ENCODE assay signal across 25 cellular contexts in the genomic region with DNA sequence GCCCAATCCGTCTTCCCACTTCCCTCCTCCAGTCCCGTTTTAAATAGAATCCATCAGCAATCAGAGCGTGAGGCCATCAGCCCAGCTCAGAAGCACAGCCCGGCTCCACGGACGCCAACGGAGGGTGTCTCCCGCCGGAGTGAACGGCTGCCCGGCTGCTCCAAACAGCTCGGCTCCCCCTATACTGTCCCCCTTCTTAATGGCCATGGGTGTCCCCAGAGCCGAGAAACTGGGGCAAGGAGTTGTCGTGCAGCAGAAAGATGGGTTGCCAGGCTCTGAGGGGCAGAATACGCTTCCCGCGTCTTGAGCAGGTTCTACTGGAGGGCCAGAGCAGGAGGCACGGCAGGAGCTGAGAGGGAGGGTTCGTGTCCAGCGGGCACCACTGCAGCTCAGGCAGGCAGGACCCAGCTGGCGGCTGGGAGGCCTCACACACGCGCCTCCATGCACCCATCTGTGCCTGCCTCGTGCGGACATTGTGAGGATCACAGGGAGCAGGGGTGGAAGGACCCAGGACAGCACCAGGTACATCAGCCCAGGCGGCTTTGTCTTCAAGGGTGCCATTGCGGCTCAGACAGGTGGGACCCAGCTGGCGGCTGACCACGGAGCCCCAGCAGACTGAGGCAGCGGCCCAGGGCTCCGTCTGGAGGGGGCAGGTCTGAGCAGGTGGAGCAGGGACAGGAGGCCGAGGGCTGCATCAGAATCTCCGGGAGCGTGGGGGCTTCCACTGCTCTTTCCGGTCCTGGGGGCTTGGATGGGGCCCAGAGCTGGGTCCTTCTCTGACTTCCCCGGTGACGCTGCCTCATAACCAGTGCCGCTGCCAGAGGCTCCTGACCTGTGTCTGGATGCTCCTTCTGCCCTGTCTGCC.
DNase-seq lines count a peak whose midpoint lies in the region; ATAC-seq and TF ChIP-seq lines count a peak whose summit lies in the region.
"Had no signal": no experiment of that assay in that cellular context is flagged by ENCODE, and none has a peak within 500 bp of the region (broad histone marks: within the 10 kb centered on the region; RNA-seq: fewer than 3 reads in every experiment).

No MANE protein-coding gene starts in this region.

- peak; percentile 7 for DNase-seq in activated CD8-positive, alpha-beta T cell treated with anti-CD3 and anti-CD28 coated beads, Interleukin-2, amount 10 ng/mL, durations not matched to agents 7 days and 5 days
- DNase-seq in activated CD8-positive, alpha-beta T cell treated with anti-CD3 and anti-CD28 coated beads for 36 hours: no peak
- DNase-seq in lung (ENCODE audit: low spot score) (peak; percentile 23), substantia nigra (lab: John Stamatoyannopoulos, UW) (no peak), prostate gland (ENCODE audit: low spot score) (no peak), DMS79 treated with DMSO at 0.1 percent for 48 hours (lab: John Stamatoyannopoulos, UW) (no peak)
- DNase-seq in activated CD4-positive, alpha-beta T cell treated with anti-CD3 and anti-CD28 coated beads for 1 hour: no peak
- DNase-seq: 8988T; DND-41; erythroblast; foreskin melanocyte; hippocampal formation; Karpas-422; mammary epithelial cell; NCI-H1048; NCI-H187 treated with DMSO at 0.1 percent for 48 hours; NCI-H345; NK-92 treated with Interleukin-12 subunit alpha and Interleukin-12 subunit beta, amount 100 ng/mL, for 24 hours; stimulated activated CD4-positive, alpha-beta T cell treated with anti-CD3 and anti-CD28 coated beads, Interleukin-1b, Interleukin-23, amount 100 ng/mL, for 48 hours; stimulated activated naive CD4-positive, alpha-beta T cell; uterus had no signal

- CTCF ChIA-PET in activated CD8-positive, alpha-beta T cell treated with anti-CD3 and anti-CD28 coated beads, Interleukin-2, amount 10 ng/mL, durations not matched to agents 7 days and 5 days (lab: Charles Lee): no interaction called here
- CTCF ChIA-PET in activated CD8-positive, alpha-beta T cell treated with anti-CD3 and anti-CD28 coated beads for 36 hours (lab: Charles Lee): no interaction called here

- H3K4me3 ChIP-seq in lung (no peak overlapping the region), prostate gland (no peak overlapping the region)
- H3K4me3 ChIP-seq: SK-N-MC, uterus had no signal

- H3K4me3 Mint-ChIP-seq in activated CD8-positive, alpha-beta T cell treated with anti-CD3 and anti-CD28 coated beads, Interleukin-2, amount 10 ng/mL, durations not matched to agents 7 days and 5 days: no peak overlapping the region
- H3K4me3 Mint-ChIP-seq in activated CD8-positive, alpha-beta T cell treated with anti-CD3 and anti-CD28 coated beads for 36 hours: no peak overlapping the region
- H3K4me3 Mint-ChIP-seq: T-helper 2 cell treated with Interferon-gamma antibody and Interleukin-4, amounts not matched to agents 5 μg/mL and 100 μg/mL, for 36 hours; WTC11 had no signal

- POLR2A ChIA-PET in activated CD8-positive, alpha-beta T cell treated with anti-CD3 and anti-CD28 coated beads, Interleukin-2, amount 10 ng/mL, durations not matched to agents 7 days and 5 days (lab: Charles Lee): no interaction called here
- POLR2A ChIA-PET in activated CD8-positive, alpha-beta T cell treated with anti-CD3 and anti-CD28 coated beads for 36 hours (lab: Charles Lee): no interaction called here

- H3K27ac ChIP-seq in cingulate gyrus (ENCODE audit: low read depth, low read length): peak overlapping the region; percentile 82
- no peak overlapping the region for H3K27ac ChIP-seq in lung (ENCODE audit: low read depth in 1 of 2, low read length in 1 of 2)
- peak overlapping the region; percentile 88 for H3K27ac ChIP-seq in substantia nigra (ENCODE audit: low read depth, low read length, poor library complexity, severe bottlenecking)
- H3K27ac ChIP-seq in prostate gland: no peak overlapping the region
- H3K27ac ChIP-seq: SK-N-MC, uterus had no signal

- H3K27me3 ChIP-seq in lung (ENCODE audit: control insufficient read depth, insufficient read depth): no peaks in the 10 kb centered on the region
- H3K27me3 ChIP-seq in prostate gland (replicated peaks; ENCODE audit: insufficient read depth): peaks cover under 1% of the 10 kb centered on the region
- H3K27me3 ChIP-seq: uterus had no signal

- H3K9me3 ChIP-seq in lung (ENCODE audit: control insufficient read depth in 2 of 2, insufficient read depth in 1 of 2, low read length in 1 of 2) (no peaks in the 10 kb centered on the region), prostate gland (no peaks in the 10 kb centered on the region)
- H3K9me3 ChIP-seq: uterus had no signal

- H3K36me3 Mint-ChIP-seq in activated CD8-positive, alpha-beta T cell treated with anti-CD3 and anti-CD28 coated beads, Interleukin-2, amount 10 ng/mL, durations not matched to agents 7 days and 5 days (ENCODE audit: low read depth): no peaks in the 10 kb centered on the region
- no peaks in the 10 kb centered on the region for H3K36me3 Mint-ChIP-seq in activated CD8-positive, alpha-beta T cell treated with anti-CD3 and anti-CD28 coated beads for 36 hours (ENCODE audit: low read depth)
- H3K36me3 Mint-ChIP-seq: WTC11 had no signal

- H3K36me3 ChIP-seq in lung (ENCODE audit: control insufficient read depth in 2 of 2, insufficient read depth in 2 of 2, low read length in 2 of 2): no peaks in the 10 kb centered on the region
- no peaks in the 10 kb centered on the region for H3K36me3 ChIP-seq in prostate gland
- H3K36me3 ChIP-seq: uterus had no signal

- no peaks in the 10 kb centered on the region for H3K9me3 Mint-ChIP-seq in activated CD8-positive, alpha-beta T cell treated with anti-CD3 and anti-CD28 coated beads, Interleukin-2, amount 10 ng/mL, durations not matched to agents 7 days and 5 days (ENCODE audit: insufficient read depth)
- no peaks in the 10 kb centered on the region for H3K9me3 Mint-ChIP-seq in activated CD8-positive, alpha-beta T cell treated with anti-CD3 and anti-CD28 coated beads for 36 hours
- H3K9me3 Mint-ChIP-seq: T-helper 2 cell treated with Interferon-gamma antibody and Interleukin-4, amounts not matched to agents 5 μg/mL and 100 μg/mL, for 36 hours; WTC11 had no signal

- intact Hi-C loops in activated CD8-positive, alpha-beta T cell treated with anti-CD3 and anti-CD28 coated beads for 36 hours (cut with micrococcal nuclease): no loop called here
- intact Hi-C loops in prostate gland (cut with DNase I): no loop called here

- H3K4me1 ChIP-seq in lung (ENCODE audit: control insufficient read depth in 2 of 2, insufficient read depth in 2 of 2, low read length in 2 of 2) (no peaks in the 10 kb centered on the region), prostate gland (replicated peaks) (no peaks in the 10 kb centered on the region)
- H3K4me1 ChIP-seq: uterus had no signal

- no peaks in the 10 kb centered on the region for H3K4me1 Mint-ChIP-seq in activated CD8-positive, alpha-beta T cell treated with anti-CD3 and anti-CD28 coated beads, Interleukin-2, amount 10 ng/mL, durations not matched to agents 7 days and 5 days (ENCODE audit: low read depth)
- H3K4me1 Mint-ChIP-seq in activated CD8-positive, alpha-beta T cell treated with anti-CD3 and anti-CD28 coated beads for 36 hours (ENCODE audit: low read depth): no peaks in the 10 kb centered on the region
- H3K4me1 Mint-ChIP-seq: WTC11 had no signal

- no peak for ATAC-seq in activated CD8-positive, alpha-beta T cell treated with anti-CD3 and anti-CD28 coated beads, Interleukin-2, amount 10 ng/mL, durations not matched to agents 7 days and 5 days
- no peak for ATAC-seq in activated CD8-positive, alpha-beta T cell treated with anti-CD3 and anti-CD28 coated beads for 36 hours
- ATAC-seq in lung (ENCODE audit: insufficient read depth, low FRiP score): no peak
- ATAC-seq: WTC11 had no signal

- no peaks in the 10 kb centered on the region for H3K27me3 Mint-ChIP-seq in activated CD8-positive, alpha-beta T cell treated with anti-CD3 and anti-CD28 coated beads, Interleukin-2, amount 10 ng/mL, durations not matched to agents 7 days and 5 days (ENCODE audit: low read depth)
- H3K27me3 Mint-ChIP-seq in activated CD8-positive, alpha-beta T cell treated with anti-CD3 and anti-CD28 coated beads for 36 hours: peaks cover 5% of the 10 kb centered on the region

- TF ChIP-seq CTCF in activated CD8-positive, alpha-beta T cell treated with anti-CD3 and anti-CD28 coated beads for 36 hours (IDR thresholded peaks at IDR 0.05): no peak
- TF ChIP-seq CTCF in lung (IDR thresholded peaks at IDR 0.05; ENCODE audit: control extremely low read depth, extremely low read depth): no peak
- TF ChIP-seq CTCF in prostate gland (IDR thresholded peaks at IDR 0.05): no peak

- WGBS in lung, 2 donors: 87 to 88% methylated on average over 38 of the region's 38 CpGs
- 80% methylated on average over 27 of the region's 38 CpGs for WGBS in prostate gland

- no peak for TF ChIP-seq POLR2A in prostate gland (IDR thresholded peaks at IDR 0.05)

- no peak overlapping the region for H3K27ac Mint-ChIP-seq in activated CD8-positive, alpha-beta T cell treated with anti-CD3 and anti-CD28 coated beads, Interleukin-2, amount 10 ng/mL, durations not matched to agents 7 days and 5 days
- no peak overlapping the region for H3K27ac Mint-ChIP-seq in activated CD8-positive, alpha-beta T cell treated with anti-CD3 and anti-CD28 coated beads for 36 hours
- H3K27ac Mint-ChIP-seq: T-helper 2 cell treated with Interferon-gamma antibody and Interleukin-4, amounts not matched to agents 5 μg/mL and 100 μg/mL, for 36 hours; WTC11 had no signal

Comparison
In these comparisons a context has a peak if more than half of its experiments do, and no peak if none do; other contexts are left out.
1. DNase-seq: peak in activated CD8-positive, alpha-beta T cell treated with anti-CD3 and anti-CD28 coated beads, Interleukin-2, amount 10 ng/mL, durations not matched to agents 7 days and 5 days (single experiment) and lung (single experiment); none in activated CD8-positive, alpha-beta T cell treated with anti-CD3 and anti-CD28 coated beads for 36 hours (single experiment), substantia nigra (0 of 49), prostate gland (single experiment), DMS79 treated with DMSO at 0.1 percent for 48 hours (single experiment) and activated CD4-positive, alpha-beta T cell treated with anti-CD3 and anti-CD28 coated beads for 1 hour (single experiment).
2. H3K27ac ChIP-seq: peak in cingulate gyrus (single experiment) and substantia nigra (single experiment); none in lung (0 of 2) and prostate gland (0 of 2).